Comparison of ENCODE assay signal across 13 cellular contexts in the genomic region with DNA sequence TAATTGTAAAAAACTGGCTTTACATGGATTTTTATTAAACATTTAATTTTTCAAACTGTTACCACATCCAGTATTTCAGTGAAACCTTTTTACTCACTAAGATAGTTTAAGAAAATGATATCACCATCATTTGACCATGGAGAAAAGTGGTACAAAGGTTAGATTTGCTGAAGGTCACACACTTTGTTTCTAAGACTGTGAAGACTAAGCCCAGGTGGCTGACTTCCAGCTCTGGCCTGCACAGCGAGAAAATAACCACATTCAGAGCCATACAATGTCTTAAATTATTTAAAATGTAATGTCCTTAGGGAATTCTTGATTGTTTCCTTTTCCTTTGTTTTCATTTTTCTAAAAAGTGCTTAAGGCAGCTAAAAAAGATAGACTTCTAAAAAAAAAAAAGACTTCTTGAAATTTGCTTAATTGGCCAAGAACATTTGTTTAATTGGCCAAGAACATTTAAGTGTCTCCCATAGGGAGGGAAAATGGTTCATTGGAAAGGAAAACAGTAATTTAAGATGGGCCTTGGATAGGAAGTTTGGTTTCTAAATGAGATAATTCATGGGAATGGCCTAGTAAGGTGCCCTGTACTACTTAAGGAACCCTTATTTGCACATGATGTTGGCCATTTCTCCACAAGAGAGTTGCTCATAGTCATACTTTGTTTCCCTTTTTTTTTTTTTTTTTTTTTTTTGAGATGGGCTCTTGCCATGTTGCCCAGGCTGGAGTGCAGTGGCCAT.
"Had no signal": no experiment of that assay in that cellular context is flagged by ENCODE, and none has a peak within 500 bp of the region (broad histone marks: within the 10 kb centered on the region; RNA-seq: fewer than 3 reads in every experiment).

No MANE protein-coding gene starts in this region.

- H3K9ac ChIP-seq: neural progenitor cell, parathyroid adenoma had no signal

- FAIRE-seq: bronchial epithelial cell, frontal cortex had no signal

- H3K9me3 ChIP-seq: colonic mucosa, heart right ventricle had no signal

- H3K36me3 ChIP-seq: colonic mucosa, heart right ventricle, neural progenitor cell had no signal

- H3K4me3 ChIP-seq: colonic mucosa, heart right ventricle, neural progenitor cell had no signal

- H3K27ac ChIP-seq: colonic mucosa, epithelial cell of prostate, heart right ventricle, neural progenitor cell, parathyroid adenoma had no signal

- H3K4me1 ChIP-seq: colonic mucosa, neural progenitor cell, parathyroid adenoma had no signal

- DNase-seq: activated CD4-positive, alpha-beta T cell treated with anti-CD3 and anti-CD28 coated beads, Interleukin-2, amount 50 U/mL, for 4 hours; activated CD4-positive, CD25-positive, alpha-beta regulatory T cell treated with anti-CD3 and anti-CD28 coated beads, Interleukin-2, amount 50 U/mL, for 72 hours; activated T-cell treated with anti-CD3 and anti-CD28 coated beads, Interleukin-2, amount 50 U/mL, for 1 hour; amygdala; colonic mucosa; effector CD4-positive, alpha-beta T cell; heart right ventricle; islet precursor cell had no signal
